18 cellular contexts compared by ENCODE assay signal in the genomic region with DNA sequence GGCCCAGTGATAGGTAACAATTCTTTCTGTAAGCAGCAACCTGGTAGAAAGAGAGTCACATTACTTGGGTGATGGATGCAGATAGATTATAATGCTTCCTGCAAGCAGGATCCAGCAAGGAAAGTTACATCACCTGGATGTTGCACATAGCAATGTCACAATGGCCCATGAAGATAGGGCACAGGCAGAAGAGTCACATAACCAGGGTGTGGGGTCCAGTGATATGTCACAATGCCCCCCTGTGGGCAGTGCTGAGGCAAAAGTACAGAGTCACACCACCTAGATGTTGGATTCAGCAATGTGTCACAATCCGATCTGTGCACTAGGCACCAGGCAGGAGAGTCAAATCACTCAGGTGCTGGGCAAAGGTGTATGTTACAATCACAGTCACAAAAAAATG.
"Had no signal": no experiment of that assay in that cellular context is flagged by ENCODE, and none has a peak within 500 bp of the region (broad histone marks: within the 10 kb centered on the region; RNA-seq: fewer than 3 reads in every experiment).

No MANE protein-coding gene starts in this region.

- H3K27ac ChIP-seq: HL-60 had no signal

- H3K9me3 ChIP-seq: SK-N-SH had no signal

- H3K4me2 ChIP-seq: SK-N-SH had no signal

- H3K9ac ChIP-seq: SK-N-SH had no signal

- DNase-seq: KBM-7, MV-4-11, NCI-H1092, NCI-H1436, NCI-H187, NCI-H2029, NCI-H2081 treated with DMSO at 0.1 percent for 48 hours, NCI-H2171, NCI-H226, NCI-H446, NCI-H510A, NCI-H524 treated with DMSO at 0.1 percent for 48 hours, NCI-H69, NCI-H774, RPMI8226, SHP77, SK-N-SH had no signal
